ENCODE assay signal across 9 cellular contexts in genomic region chr4:138182838-138183426, GRCh38. TPM values are rescaled to one million over a fixed set of nuclear protein-coding genes. Genes with fewer than 3 reads are reported as not detected.
DNase-seq lines count a peak whose midpoint lies in the region; ATAC-seq, FAIRE-seq and TF ChIP-seq lines count a peak whose summit lies in the region.
"Had no signal": no experiment of that assay in that cellular context is flagged by ENCODE, and none has a peak within 500 bp of the region (broad histone marks: within the 10 kb centered on the region; RNA-seq: fewer than 3 reads in every experiment).

No MANE protein-coding gene starts in this region.

- H3K9me2 ChIP-seq in OCI-LY1 (ENCODE audit: low read depth, low read length) = no peaks in the 10 kb centered on the region

- intact Hi-C loops in endothelial cell of umbilical vein (cut with micrococcal nuclease) = loop anchor here (1.0 to 5.0 kb wide), 9 partner anchors 93 to 688 kb away; no protein-coding TSS in a partner anchor

- TF ChIP-seq CTCF in OCI-LY1 (IDR thresholded peaks at IDR 0.05; ENCODE audit: low read length) (peak; percentile 75), endothelial cell of umbilical vein (IDR thresholded peaks at IDR 0.05; ENCODE audit: extremely low read depth in 1 of 2, insufficient read depth in 1 of 2, low read depth in 1 of 2, low read length in 2 of 2) (peak; percentile 43 to 48), nephron (IDR thresholded peaks at IDR 0.05; ENCODE audit: unreplicated experiment in 3 of 3) (peak; percentile 69 to 76 (median 76))

- H3K4me1 ChIP-seq in OCI-LY1 (ENCODE audit: insufficient read depth, low read length, severe bottlenecking) (peaks cover 18% of the 10 kb centered on the region), endothelial cell of umbilical vein (ENCODE audit: control insufficient read depth, extremely low read depth, insufficient read depth, low read length) (peaks cover 14% of the 10 kb centered on the region)

- DNase-seq in NCI-H524 (lab: John Stamatoyannopoulos, UW) (peak; percentile 1 to 40), NCI-H524 treated with DMSO at 0.1 percent for 48 hours (lab: John Stamatoyannopoulos, UW) (no peak), endothelial cell of umbilical vein (ENCODE audit: low read depth, low spot score) (peak; percentile 85)
- DNase-seq in activated CD4-positive, alpha-beta memory T cell treated with anti-CD3 and anti-CD28 coated beads, Interleukin-2, amount 10 ng/mL, durations not matched to agents 7 days and 5 days = no peak
- DNase-seq: stimulated activated naive B cell treated with anti-CD40 and anti-IgM and Interleukin-4, amounts not matched to agents 10 μg/mL and 1 μg/mL and 100 μg/mL, for 72 hours had no signal

- no peaks in the 10 kb centered on the region for H3K27me3 Mint-ChIP-seq in nephron (ENCODE audit: low read depth)
- H3K27me3 Mint-ChIP-seq in activated CD4-positive, alpha-beta memory T cell treated with anti-CD3 and anti-CD28 coated beads, Interleukin-2, amount 10 ng/mL, durations not matched to agents 7 days and 5 days = no peaks in the 10 kb centered on the region

- peak overlapping the region; percentile 5 to 31 (median 12) for H3K27ac Mint-ChIP-seq in nephron
- H3K27ac Mint-ChIP-seq in activated CD4-positive, alpha-beta memory T cell treated with anti-CD3 and anti-CD28 coated beads, Interleukin-2, amount 10 ng/mL, durations not matched to agents 7 days and 5 days = no peak overlapping the region
- H3K27ac Mint-ChIP-seq: stimulated activated naive B cell treated with anti-CD40 and anti-IgM and Interleukin-4, amounts not matched to agents 10 μg/mL and 1 μg/mL and 100 μg/mL, for 72 hours had no signal

- no peak overlapping the region for H3K4me3 Mint-ChIP-seq in nephron
- H3K4me3 Mint-ChIP-seq in activated CD4-positive, alpha-beta memory T cell treated with anti-CD3 and anti-CD28 coated beads, Interleukin-2, amount 10 ng/mL, durations not matched to agents 7 days and 5 days = no peak overlapping the region
- H3K4me3 Mint-ChIP-seq: stimulated activated naive B cell treated with anti-CD40 and anti-IgM and Interleukin-4, amounts not matched to agents 10 μg/mL and 1 μg/mL and 100 μg/mL, for 72 hours had no signal

- H4K20me1 ChIP-seq in OCI-LY1 (ENCODE audit: insufficient read depth, low read length) (no peaks in the 10 kb centered on the region), endothelial cell of umbilical vein (replicated peaks; ENCODE audit: control insufficient read depth, extremely low read depth, insufficient read depth, low read length) (peaks cover 2% of the 10 kb centered on the region)

- H3K27ac ChIP-seq in OCI-LY1 (ENCODE audit: low read depth, low read length, poor library complexity, severe bottlenecking) (no peak overlapping the region), endothelial cell of umbilical vein (ENCODE audit: insufficient read depth, low read depth, low read length) (no peak overlapping the region)

- H3K4me2 ChIP-seq in OCI-LY1 (ENCODE audit: low read length) (no peak overlapping the region), endothelial cell of umbilical vein (ENCODE audit: insufficient read depth, low read length) (no peak overlapping the region)

- dilution Hi-C loops in endothelial cell of umbilical vein (cut with MboI; ENCODE audit: extremely low pct_ligation_motif_present, low sequenced_read_pairs) = no loop called here

- no peaks in the 10 kb centered on the region for H3K9me1 ChIP-seq in endothelial cell of umbilical vein (replicated peaks; ENCODE audit: control insufficient read depth, extremely low read depth, insufficient read depth, low read length)

- H3K9me3 ChIP-seq in OCI-LY1 (ENCODE audit: low read length) (no peaks in the 10 kb centered on the region), endothelial cell of umbilical vein (replicated peaks; ENCODE audit: control insufficient read depth, insufficient read depth, low read length) (no peaks in the 10 kb centered on the region)

- H3K9ac ChIP-seq in OCI-LY1 (ENCODE audit: low read length) (no peak overlapping the region), endothelial cell of umbilical vein (replicated peaks; ENCODE audit: extremely low read depth, insufficient read depth, low read length) (no peak overlapping the region)

- BruUV-seq in endothelial cell of umbilical vein (replicated peaks; lab: Mats Ljungman, UMichigan) = no TSS peak

- no peaks in the 10 kb centered on the region for H3K27me3 ChIP-seq in OCI-LY1 (ENCODE audit: insufficient read depth, low read length)
- H3K27me3 ChIP-seq in endothelial cell of umbilical vein (ENCODE audit: control insufficient read depth in 2 of 2, insufficient read depth in 2 of 2, low read length in 2 of 2) = no peaks in the 10 kb centered on the region

- ATAC-seq in HG03103 (IDR thresholded peaks at IDR 0.05; ENCODE audit: low read depth, unreplicated experiment) (peak; percentile 74), HG02623 (IDR thresholded peaks at IDR 0.05; ENCODE audit: unreplicated experiment) (no peak)

- no peak overlapping the region for H3K4me3 ChIP-seq in OCI-LY1 (ENCODE audit: low read depth, low read length, poor library complexity, severe bottlenecking)
- H3K4me3 ChIP-seq in endothelial cell of umbilical vein (replicated peaks in 1 of 3; ENCODE audit: insufficient read depth in 1 of 3, low read depth in 1 of 3, low read length in 3 of 3) = no peak overlapping the region

- no peaks in the 10 kb centered on the region for H3K79me2 ChIP-seq in OCI-LY1 (ENCODE audit: insufficient read depth, low read length)
- peaks cover 50% of the 10 kb centered on the region for H3K79me2 ChIP-seq in endothelial cell of umbilical vein (ENCODE audit: control insufficient read depth, insufficient read depth, low read length)

- no peaks in the 10 kb centered on the region for H3F3A ChIP-seq in OCI-LY1 (ENCODE audit: insufficient read depth, low read length)

- TF ChIP-seq POLR2A in endothelial cell of umbilical vein (IDR thresholded peaks at IDR 0.05; ENCODE audit: low read depth, low read length) = no peak

- peak; percentile 38 for FAIRE-seq in endothelial cell of umbilical vein (lab: Jason Lieb, UNC)

- POLR2A ChIA-PET in endothelial cell of umbilical vein (lab: Charles Lee) = interaction anchor here (1.1 kb wide), 1 partner anchor 147 kb away, joined by 3 read pairs; no protein-coding TSS in a partner anchor
- POLR2A ChIA-PET in activated CD4-positive, alpha-beta memory T cell treated with anti-CD3 and anti-CD28 coated beads, Interleukin-2, amount 10 ng/mL, durations not matched to agents 7 days and 5 days (lab: Charles Lee) = no interaction called here

- CTCF ChIA-PET in endothelial cell of umbilical vein (lab: Charles Lee) = interaction anchor here (0.6 to 5.3 kb wide), 30 partner anchors 9 to 1059 kb away, joined by 3 to 82 read pairs (median 4); partner anchors contain the start of gene SLC7A11
- CTCF ChIA-PET in activated CD4-positive, alpha-beta memory T cell treated with anti-CD3 and anti-CD28 coated beads, Interleukin-2, amount 10 ng/mL, durations not matched to agents 7 days and 5 days (lab: Charles Lee) = interaction anchor here (0.5 to 1.6 kb wide), 2 partner anchors 67 to 93 kb away, joined by 3 read pairs; no protein-coding TSS in a partner anchor

- H3K36me3 Mint-ChIP-seq in nephron (ENCODE audit: low read depth) = no peaks in the 10 kb centered on the region
- H3K36me3 Mint-ChIP-seq in activated CD4-positive, alpha-beta memory T cell treated with anti-CD3 and anti-CD28 coated beads, Interleukin-2, amount 10 ng/mL, durations not matched to agents 7 days and 5 days (ENCODE audit: low read depth) = peaks cover 21% of the 10 kb centered on the region

- H3K9me3 Mint-ChIP-seq in nephron = no peaks in the 10 kb centered on the region
- H3K9me3 Mint-ChIP-seq in activated CD4-positive, alpha-beta memory T cell treated with anti-CD3 and anti-CD28 coated beads, Interleukin-2, amount 10 ng/mL, durations not matched to agents 7 days and 5 days = no peaks in the 10 kb centered on the region
- H3K9me3 Mint-ChIP-seq: stimulated activated naive B cell treated with anti-CD40 and anti-IgM and Interleukin-4, amounts not matched to agents 10 μg/mL and 1 μg/mL and 100 μg/mL, for 72 hours had no signal

- no peak overlapping the region for H2AFZ ChIP-seq in OCI-LY1 (ENCODE audit: low read length)
- no peak overlapping the region for H2AFZ ChIP-seq in endothelial cell of umbilical vein (ENCODE audit: low read depth, low read length)

- H3K36me3 ChIP-seq in OCI-LY1 (ENCODE audit: insufficient read depth, low read length) (no peaks in the 10 kb centered on the region; the same call in 1 of the 2 replicates), endothelial cell of umbilical vein (ENCODE audit: control insufficient read depth in 2 of 2, extremely low read depth in 1 of 2, insufficient read depth in 2 of 2, low read length in 2 of 2) (peaks cover 2 to 38% of the 10 kb centered on the region in 2 experiments)

- H3K4me1 Mint-ChIP-seq in nephron = peaks cover 39% of the 10 kb centered on the region
- no peaks in the 10 kb centered on the region for H3K4me1 Mint-ChIP-seq in activated CD4-positive, alpha-beta memory T cell treated with anti-CD3 and anti-CD28 coated beads, Interleukin-2, amount 10 ng/mL, durations not matched to agents 7 days and 5 days

TF ChIP-seq in endothelial cell of umbilical vein, 7 proteins besides CTCF, POLR2A, EP300 and RAD21 (continues in another document):
- TF ChIP-seq GATA2 (IDR thresholded peaks at IDR 0.05; ENCODE audit: insufficient read depth, insufficient read length, low read depth, low read length) = no peak
- no peak for TF ChIP-seq MAX (IDR thresholded peaks at IDR 0.05; ENCODE audit: insufficient read depth, insufficient read length)
- TF ChIP-seq JUN (IDR thresholded peaks at IDR 0.05; ENCODE audit: borderline replicate concordance, insufficient read depth, insufficient read length, low read depth) = no peak
- no peak for TF ChIP-seq EZH2 (IDR thresholded peaks at IDR 0.05; ENCODE audit: borderline replicate concordance, low read depth, low read length, severe bottlenecking)
- no peak for TF ChIP-seq POLR2AphosphoS5 (IDR thresholded peaks at IDR 0.05; ENCODE audit: insufficient read depth, low read depth, low read length)
- TF ChIP-seq MYC (IDR thresholded peaks at IDR 0.05; ENCODE audit: low read depth, low read length) = no peak

RNA-seq across cellular contexts. Expression of gene SLC7A11, which starts 59.2 kb away (rescaled TPM):
- total RNA-seq in endothelial cell of umbilical vein = 79.3 and 82.7 TPM in 2 replicates
- polyA plus RNA-seq in endothelial cell of umbilical vein = 22.8 and 28.4 TPM in 2 replicates
- polyA plus RNA-seq in endothelial cell of umbilical vein (2011; cell fraction: cytosol; rRNA removed) = 19.6 and 23.6 TPM in 2 replicates
- 65.9 and 76.9 TPM in 2 replicates for polyA plus RNA-seq in endothelial cell of umbilical vein (2011; cell fraction: nucleus; rRNA removed)
- polyA plus RNA-seq in endothelial cell of umbilical vein (2012) = 39.1 and 58.9 TPM in 2 replicates
- polyA minus RNA-seq in endothelial cell of umbilical vein = 263 and 304 TPM in 2 replicates
- polyA minus RNA-seq in endothelial cell of umbilical vein (2011; cell fraction: cytosol; rRNA and poly(A)+ RNA removed) = 59.9 TPM
- 162 and 225 TPM in 2 replicates for polyA minus RNA-seq in endothelial cell of umbilical vein (2011; cell fraction: nucleus; rRNA and poly(A)+ RNA removed)
- 1 to 10 TPM; 7.0 to 7.1 TPM for total RNA-seq in activated CD4-positive, alpha-beta memory T cell treated with anti-CD3 and anti-CD28 coated beads, Interleukin-2, amount 10 ng/mL, durations not matched to agents 7 days and 5 days

Comparison
In these comparisons a context has a peak if more than half of its experiments do, and no peak if none do; other contexts are left out.
1. DNase-seq: peak in NCI-H524 (2 of 2) and endothelial cell of umbilical vein (single experiment); none in NCI-H524 treated with DMSO at 0.1 percent for 48 hours (single experiment) and activated CD4-positive, alpha-beta memory T cell treated with anti-CD3 and anti-CD28 coated beads, Interleukin-2, amount 10 ng/mL, durations not matched to agents 7 days and 5 days (single experiment).
2. Peak in every context shown above with its lines, with median percentiles within 50 percentile points of each other: CTCF ChIP-seq.